14 cellular contexts compared by ENCODE assay signal in the genomic region with DNA sequence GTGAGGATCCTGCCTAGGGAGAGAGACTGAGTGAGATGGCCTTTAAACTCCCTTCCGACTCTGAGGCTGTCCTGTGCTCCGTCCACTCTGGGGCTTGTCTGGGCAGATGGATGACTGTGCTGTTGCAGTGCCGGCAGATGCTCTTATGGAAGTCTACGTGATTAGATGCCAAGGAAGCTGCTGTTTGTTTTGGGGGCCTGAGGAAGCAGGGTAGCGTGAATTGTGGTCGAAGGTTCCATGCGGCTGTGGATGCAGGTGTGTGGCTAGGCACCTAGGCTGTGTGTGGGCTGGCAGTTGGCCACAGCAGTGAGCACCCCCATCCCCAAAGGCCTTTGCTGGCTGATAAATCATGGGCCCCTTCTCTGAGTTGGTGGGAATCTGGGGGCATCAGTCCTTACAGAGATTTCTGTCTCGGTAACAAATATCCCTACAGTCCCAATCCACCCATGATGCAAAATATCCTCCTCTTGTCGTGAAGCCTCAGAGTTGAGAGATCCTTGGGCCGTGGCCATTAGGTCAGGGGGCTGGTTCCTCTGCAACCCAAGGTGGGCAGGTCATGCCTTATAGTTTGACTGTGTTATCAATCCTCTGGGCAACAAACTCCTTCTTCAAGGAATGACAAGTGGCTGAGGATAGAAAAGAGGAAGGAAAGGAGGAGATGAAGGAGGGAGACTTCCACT.
"Had no signal": no experiment of that assay in that cellular context is flagged by ENCODE, and none has a peak within 500 bp of the region (broad histone marks: within the 10 kb centered on the region; RNA-seq: fewer than 3 reads in every experiment).

No MANE protein-coding gene starts in this region.

- H3K4me3 Mint-ChIP-seq: T-helper 1 cell treated with Interleukin-12 subunit alpha and Interleukin-12 subunit beta and Interleukin-4 antibody, amounts not matched to agents 30 μg/mL and 1 μg/mL, for 36 hours; WTC11 had no signal

- ATAC-seq: left ventricle myocardium superior, Right ventricle myocardium inferior, sciatic nerve, WTC11 had no signal

- H3K27ac Mint-ChIP-seq: T-helper 1 cell treated with Interleukin-12 subunit alpha and Interleukin-12 subunit beta and Interleukin-4 antibody, amounts not matched to agents 30 μg/mL and 1 μg/mL, for 36 hours; WTC11 had no signal

- DNase-seq: activated CD4-positive, alpha-beta T cell treated with anti-CD3 and anti-CD28 coated beads, Interleukin-2, amount 50 U/mL, for 1 hour; activated naive CD4-positive, alpha-beta T cell treated with Interleukin-2 at 50 U/mL for 16 hours; caudate nucleus; colonic mucosa; effector memory CD4-positive, alpha-beta T cell; left ventricle myocardium superior; occipital lobe; stimulated activated CD4-positive, alpha-beta T cell treated with anti-CD3 and anti-CD28 coated beads, Interleukin-4, amount 100 ng/mL, for 1 hour; stimulated activated CD8-positive, alpha-beta memory T cell treated with anti-CD3 and anti-CD28 coated beads, Interleukin-4, amount 100 ng/mL, for 48 hours had no signal

- H3K27ac ChIP-seq: colonic mucosa, tibial nerve had no signal

- H3K9me3 Mint-ChIP-seq: T-helper 1 cell treated with Interleukin-12 subunit alpha and Interleukin-12 subunit beta and Interleukin-4 antibody, amounts not matched to agents 30 μg/mL and 1 μg/mL, for 36 hours; WTC11 had no signal

- H3K36me3 Mint-ChIP-seq: WTC11 had no signal
